ENCODE assay signal across 13 cellular contexts in genomic region chr5:1475544-1475900, GRCh38. TPM values are rescaled to one million over a fixed set of nuclear protein-coding genes. Genes with fewer than 3 reads are reported as not detected.
"Had no signal": no experiment of that assay in that cellular context is flagged by ENCODE, and none has a peak within 500 bp of the region (broad histone marks: within the 10 kb centered on the region; RNA-seq: fewer than 3 reads in every experiment).

No MANE protein-coding gene starts in this region.

RNA-seq across cellular contexts. Expression of gene SLC6A3, which starts 30.3 kb away (rescaled TPM):
- total RNA-seq: activated CD4-positive, alpha-beta memory T cell treated with anti-CD3 and anti-CD28 coated beads for 36 hours; activated CD4-positive, alpha-beta T cell treated with anti-CD3 and anti-CD28 coated beads for 36 hours; activated naive CD8-positive, alpha-beta T cell treated with anti-CD3 and anti-CD28 coated beads for 36 hours; activated T-cell treated with anti-CD3 and anti-CD28 coated beads, Interleukin-2, amount 50 U/mL, for 72 hours; activated T-helper 17 cell treated with anti-CD3 and anti-CD28 coated beads, Interleukin-2, amount 50 U/mL, for 72 hours; ascending aorta; cardiac muscle cell; IMR-90; MCF 10A; OCI-LY7; PC-9; SK-MEL-5; T-helper 17 cell had no signal
- polyA plus RNA-seq: cardiac muscle cell, IMR-90 had no signal
